In the genomic region with DNA sequence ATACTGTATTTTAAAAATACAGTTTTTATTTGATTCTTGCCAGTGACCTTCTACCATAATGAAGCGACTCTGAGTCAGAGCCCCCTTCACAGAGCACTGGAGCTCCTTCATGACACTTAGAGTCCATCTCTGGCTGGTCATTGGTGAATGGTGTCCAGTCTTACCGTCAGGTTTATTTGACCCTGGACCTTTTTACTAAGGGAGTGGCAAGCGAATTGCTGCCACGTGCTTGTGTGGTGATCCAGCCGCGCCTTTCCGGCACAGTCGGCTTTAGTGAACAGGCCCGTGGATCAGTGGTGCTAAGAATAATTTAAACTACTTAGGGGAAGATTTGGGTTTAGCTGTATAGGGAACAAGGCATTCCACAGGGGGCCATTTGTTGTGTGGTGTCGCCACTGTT, we compare ENCODE assay signal across 1 cellular context.
TF ChIP-seq lines count a peak whose summit lies in the region.

No MANE protein-coding gene starts in this region.

TF ChIP-seq in WTC11, 78 proteins besides CTCF, POLR2A, EP300 and RAD21 (continued from another document):
- TF ChIP-seq SMAD3 (CRISPR knock-in tag; IDR thresholded peaks at IDR 0.05; ENCODE audit: borderline replicate concordance) (no peak), ZNF671 (CRISPR knock-in tag; IDR thresholded peaks at IDR 0.05) (no peak), CBFB (CRISPR knock-in tag; IDR thresholded peaks at IDR 0.05; ENCODE audit: low read depth) (no peak), KAT7 (CRISPR knock-in tag; IDR thresholded peaks at IDR 0.05; ENCODE audit: borderline replicate concordance) (no peak), NR1H2 (CRISPR knock-in tag; IDR thresholded peaks at IDR 0.05) (no peak), SMAD4 (CRISPR knock-in tag; IDR thresholded peaks at IDR 0.05) (no peak), ESRRA (CRISPR knock-in tag; IDR thresholded peaks at IDR 0.05; ENCODE audit: borderline replicate concordance) (no peak), ZNF317 (CRISPR knock-in tag; IDR thresholded peaks at IDR 0.05; ENCODE audit: borderline replicate concordance, low read depth) (no peak), NFYB (CRISPR knock-in tag; conservative IDR thresholded peaks at IDR 0.05; ENCODE audit: low read depth) (no peak)
- TF ChIP-seq, protein P1, sequence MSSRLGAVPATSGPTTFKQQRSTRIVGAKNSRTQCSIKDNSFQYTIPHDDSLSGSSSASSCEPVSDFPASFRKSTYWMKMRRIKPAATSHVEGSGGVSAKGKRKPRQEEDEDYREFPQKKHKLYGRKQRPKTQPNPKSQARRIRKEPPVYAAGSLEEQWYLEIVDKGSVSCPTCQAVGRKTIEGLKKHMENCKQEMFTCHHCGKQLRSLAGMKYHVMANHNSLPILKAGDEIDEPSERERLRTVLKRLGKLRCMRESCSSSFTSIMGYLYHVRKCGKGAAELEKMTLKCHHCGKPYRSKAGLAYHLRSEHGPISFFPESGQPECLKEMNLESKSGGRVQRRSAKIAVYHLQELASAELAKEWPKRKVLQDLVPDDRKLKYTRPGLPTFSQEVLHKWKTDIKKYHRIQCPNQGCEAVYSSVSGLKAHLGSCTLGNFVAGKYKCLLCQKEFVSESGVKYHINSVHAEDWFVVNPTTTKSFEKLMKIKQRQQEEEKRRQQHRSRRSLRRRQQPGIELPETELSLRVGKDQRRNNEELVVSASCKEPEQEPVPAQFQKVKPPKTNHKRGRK (CRISPR knock-in tag; IDR thresholded peaks at IDR 0.05; ENCODE audit: borderline replicate concordance) = no peak
- TF ChIP-seq, protein P2, sequence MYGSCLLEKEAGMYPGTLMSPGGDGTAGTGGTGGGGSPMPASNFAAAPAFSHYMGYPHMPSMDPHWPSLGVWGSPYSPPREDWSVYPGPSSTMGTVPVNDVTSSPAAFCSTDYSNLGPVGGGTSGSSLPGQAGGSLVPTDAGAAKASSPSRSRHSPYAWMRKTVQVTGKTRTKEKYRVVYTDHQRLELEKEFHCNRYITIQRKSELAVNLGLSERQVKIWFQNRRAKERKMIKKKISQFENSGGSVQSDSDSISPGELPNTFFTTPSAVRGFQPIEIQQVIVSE (CRISPR knock-in tag; IDR thresholded peaks at IDR 0.05; ENCODE audit: borderline replicate concordance) = no peak
- TF ChIP-seq, protein P3, sequence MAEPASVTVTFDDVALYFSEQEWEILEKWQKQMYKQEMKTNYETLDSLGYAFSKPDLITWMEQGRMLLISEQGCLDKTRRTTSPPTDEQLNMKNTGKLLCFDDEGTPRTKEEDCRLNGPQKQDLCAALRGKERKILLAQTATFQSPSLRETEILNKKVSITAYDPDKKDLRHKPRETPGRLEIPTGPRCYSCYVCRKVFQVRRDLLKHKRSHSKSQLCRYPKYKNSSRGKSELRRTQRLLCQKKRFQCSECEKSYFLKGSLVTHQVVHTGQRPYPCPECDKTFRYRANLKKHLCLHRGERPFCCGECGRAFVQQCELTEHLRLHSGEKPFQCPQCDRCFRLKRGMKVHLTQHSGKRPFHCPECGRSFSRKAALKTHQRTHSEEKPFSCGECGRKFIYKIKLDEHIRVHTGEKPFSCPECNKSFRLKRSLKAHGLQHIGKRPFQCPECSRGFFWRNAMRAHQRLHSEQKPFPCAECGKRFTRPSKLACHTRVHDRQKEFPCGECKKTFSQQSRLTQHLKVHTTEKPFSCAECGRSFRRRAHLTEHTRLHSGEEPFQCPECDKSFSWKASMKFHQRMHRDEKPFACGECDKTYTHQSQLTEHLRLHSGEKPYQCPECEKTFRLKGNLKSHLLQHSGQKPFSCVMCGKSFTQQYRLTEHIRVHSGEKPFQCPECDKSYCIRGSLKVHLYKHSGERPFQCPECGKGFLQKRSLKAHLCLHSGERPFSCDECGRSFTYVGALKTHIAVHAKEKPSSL (CRISPR knock-in tag; conservative IDR thresholded peaks at IDR 0.05) = no peak
- TF ChIP-seq, protein P4, sequence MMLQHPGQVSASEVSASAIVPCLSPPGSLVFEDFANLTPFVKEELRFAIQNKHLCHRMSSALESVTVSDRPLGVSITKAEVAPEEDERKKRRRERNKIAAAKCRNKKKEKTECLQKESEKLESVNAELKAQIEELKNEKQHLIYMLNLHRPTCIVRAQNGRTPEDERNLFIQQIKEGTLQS (CRISPR knock-in tag; conservative IDR thresholded peaks at IDR 0.05) = no peak
- TF ChIP-seq, protein P5, sequence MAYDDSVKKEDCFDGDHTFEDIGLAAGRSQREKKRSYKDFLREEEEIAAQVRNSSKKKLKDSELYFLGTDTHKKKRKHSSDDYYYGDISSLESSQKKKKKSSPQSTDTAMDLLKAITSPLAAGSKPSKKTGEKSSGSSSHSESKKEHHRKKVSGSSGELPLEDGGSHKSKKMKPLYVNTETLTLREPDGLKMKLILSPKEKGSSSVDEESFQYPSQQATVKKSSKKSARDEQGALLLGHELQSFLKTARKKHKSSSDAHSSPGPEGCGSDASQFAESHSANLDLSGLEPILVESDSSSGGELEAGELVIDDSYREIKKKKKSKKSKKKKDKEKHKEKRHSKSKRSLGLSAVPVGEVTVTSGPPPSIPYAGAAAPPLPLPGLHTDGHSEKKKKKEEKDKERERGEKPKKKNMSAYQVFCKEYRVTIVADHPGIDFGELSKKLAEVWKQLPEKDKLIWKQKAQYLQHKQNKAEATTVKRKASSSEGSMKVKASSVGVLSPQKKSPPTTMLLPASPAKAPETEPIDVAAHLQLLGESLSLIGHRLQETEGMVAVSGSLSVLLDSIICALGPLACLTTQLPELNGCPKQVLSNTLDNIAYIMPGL (CRISPR knock-in tag; IDR thresholded peaks at IDR 0.05) = no peak
